Comparison of ENCODE assay signal across 29 cellular contexts in the genomic region with DNA sequence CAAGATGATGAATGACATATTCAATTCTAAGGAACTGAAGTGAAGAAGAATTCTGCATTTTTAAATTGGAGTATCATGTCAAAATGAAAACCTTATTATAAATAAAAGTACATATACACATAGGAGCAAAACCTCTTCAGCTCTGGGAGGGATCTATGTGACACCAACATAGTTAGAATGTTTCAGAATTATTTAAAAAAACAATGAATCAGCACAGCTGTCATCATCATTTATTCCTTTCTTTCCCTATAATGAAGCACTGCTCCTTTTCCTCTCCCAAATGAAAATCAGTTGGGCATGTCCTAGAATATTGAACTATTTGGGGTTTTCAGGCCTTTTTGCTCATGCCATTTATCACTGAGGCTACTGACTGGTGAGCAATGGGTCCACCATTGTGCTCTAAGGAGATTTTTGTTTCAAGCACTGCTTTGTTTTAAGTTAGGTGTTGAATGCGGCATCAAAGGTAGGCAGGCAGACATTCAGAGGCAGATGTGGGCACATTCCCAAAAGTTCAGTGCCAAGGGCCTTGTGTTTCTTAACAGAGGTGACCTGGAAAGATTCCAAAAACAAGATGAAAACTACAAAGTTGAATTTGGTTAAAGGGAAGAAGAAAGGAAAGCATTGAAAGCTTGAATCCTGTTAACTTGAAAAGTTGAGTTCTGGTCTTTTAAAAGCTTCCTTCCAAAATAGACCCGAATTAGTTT.
A peak's percentile ranks its signal among the peaks of the same experiment; 100 is the strongest.
DNase-seq lines count a peak whose midpoint lies in the region; ATAC-seq, FAIRE-seq and TF ChIP-seq lines count a peak whose summit lies in the region.
"Had no signal": no experiment of that assay in that cellular context is flagged by ENCODE, and none has a peak within 500 bp of the region (broad histone marks: within the 10 kb centered on the region; RNA-seq: fewer than 3 reads in every experiment).

No MANE protein-coding gene starts in this region.

- no peak overlapping the region for H3K18ac ChIP-seq in mesenchymal stem cell (ENCODE audit: low read depth in 1 of 2, low read length in 2 of 2)

- no peak for TF ChIP-seq POLR2A in right lobe of liver (IDR thresholded peaks at IDR 0.05)
- TF ChIP-seq POLR2A in HepG2 (IDR thresholded peaks at IDR 0.05; ENCODE audit: insufficient read depth in 1 of 2, low read depth in 2 of 2, low read length in 2 of 2), result no peak
- TF ChIP-seq POLR2A in thyroid gland (IDR thresholded peaks at IDR 0.05), result no peak
- no peak for TF ChIP-seq POLR2A in GM12891 (IDR thresholded peaks at IDR 0.05; ENCODE audit: low read depth, low read length)

- H3K23ac ChIP-seq in mesenchymal stem cell (ENCODE audit: low read length in 2 of 2), result no peak overlapping the region

- H3K79me2 ChIP-seq in HepG2 (ENCODE audit: insufficient read depth, low read length), result no peaks in the 10 kb centered on the region

- no peaks in the 10 kb centered on the region for H3K9me3 ChIP-seq in right lobe of liver
- no peaks in the 10 kb centered on the region for H3K9me3 ChIP-seq in HepG2 (ENCODE audit: low read length)
- no peaks in the 10 kb centered on the region for H3K9me3 ChIP-seq in mesenchymal stem cell (ENCODE audit: control insufficient read depth, low read length)
- no peaks in the 10 kb centered on the region for H3K9me3 ChIP-seq in thyroid gland
- H3K9me3 ChIP-seq: tibial artery had no signal

- H3K9ac ChIP-seq in HepG2 (ENCODE audit: insufficient read depth, low read depth, low read length), result no peak overlapping the region
- H3K9ac ChIP-seq in mesenchymal stem cell (ENCODE audit: low read length), result no peak overlapping the region

- peak in 1 of 3 donors; percentile 74 for DNase-seq in right lobe of liver
- DNase-seq in HepG2 (ENCODE audit: low spot score), result no peak
- DNase-seq in choroid plexus epithelial cell (ENCODE audit: low read depth), result peak; percentile 62
- DNase-seq in mesenchymal stem cell, result no peak
- DNase-seq in thyroid gland, result peak; percentile 82 to 85
- DNase-seq in NCI-H526 treated with DMSO at 0.1 percent for 48 hours (lab: John Stamatoyannopoulos, UW), result no peak
- no peak for DNase-seq in T-helper 2 cell
- DNase-seq in GM12891 (ENCODE audit: insufficient read length, low spot score), result no peak
- DNase-seq: activated CD4-positive, alpha-beta T cell treated with anti-CD3 and anti-CD28 coated beads for 48 hours; activated naive CD4-positive, alpha-beta T cell treated with Interleukin-2 at 50 U/mL for 16 hours; activated T-cell treated with anti-CD3 and anti-CD28 coated beads, Interleukin-2, amount 50 U/mL, for 48 hours; amniotic stem cell; Calu3; KG1; mesendoderm; naive B cell; NCI-H1694; NCI-H226; NCI-H748 treated with DMSO at 0.1 percent for 48 hours; occipital lobe; stimulated activated CD4-positive, alpha-beta T cell treated with anti-CD3 and anti-CD28 coated beads, Interleukin-12 subunit alpha, Interleukin-12 subunit beta, amount 100 ng/mL, for 4 hours; stimulated activated CD4-positive, alpha-beta T cell treated with anti-CD3 and anti-CD28 coated beads, Interleukin-4, amount 100 ng/mL, for 24 hours; stimulated activated naive CD4-positive, alpha-beta T cell; tibial artery had no signal

- FAIRE-seq in HepG2 (lab: Jason Lieb, UNC), result no peak
- no peak for FAIRE-seq in GM12891 (lab: Jason Lieb, UNC)
- FAIRE-seq: bronchial epithelial cell had no signal

- H2BK12ac ChIP-seq in mesenchymal stem cell (ENCODE audit: low read length in 2 of 2), result no peak overlapping the region

- H3K14ac ChIP-seq in mesenchymal stem cell (ENCODE audit: low read length in 2 of 2), result no peak overlapping the region

- in situ Hi-C loops in HepG2 (cut with HindIII; ENCODE audit: extremely low pct_ligation_motif_present, low pct_unique_long_range_greater_than_20kb), result no loop called here

- intact Hi-C loops in right lobe of liver (cut with DNase I), result no loop called here
- intact Hi-C loops in HepG2 (cut with micrococcal nuclease; ENCODE audit: unreplicated experiment), result no loop called here
- intact Hi-C loops in thyroid gland (cut with DNase I), result no loop called here

- no peak overlapping the region for H4K8ac ChIP-seq in mesenchymal stem cell (ENCODE audit: low read length)

- no peak overlapping the region for H2BK15ac ChIP-seq in mesenchymal stem cell (ENCODE audit: low read depth, poor library complexity, severe bottlenecking)

- H4K91ac ChIP-seq in mesenchymal stem cell (ENCODE audit: low read length), result no peak overlapping the region

- peak in 3 of 4 donors; percentile 32 to 76 (median 50) for ATAC-seq in right lobe of liver
- no peak for ATAC-seq in HepG2

- no peak for TF ChIP-seq RAD21 in HepG2 (CRISPR knock-in tag; IDR thresholded peaks at IDR 0.05)

- H3K4me3 ChIP-seq in right lobe of liver (no peak overlapping the region), HepG2 (replicated peaks in 1 of 3; ENCODE audit: insufficient read depth in 1 of 3, low read depth in 2 of 3, low read length in 3 of 3) (no peak overlapping the region), choroid plexus epithelial cell (ENCODE audit: low read depth, low read length) (no peak overlapping the region), mesenchymal stem cell (ENCODE audit: insufficient read depth in 1 of 2, low read depth in 1 of 2, low read length in 2 of 2) (no peak overlapping the region), thyroid gland (replicated peaks in 1 of 3) (no peak overlapping the region)
- H3K4me3 ChIP-seq: coronary artery, tibial artery had no signal

- TF ChIP-seq CTCF in right lobe of liver (IDR thresholded peaks at IDR 0.05), result no peak
- TF ChIP-seq CTCF in HepG2 (CRISPR knock-in tag; IDR thresholded peaks at IDR 0.05), result no peak
- TF ChIP-seq CTCF in choroid plexus epithelial cell (conservative IDR thresholded peaks at IDR 0.05; ENCODE audit: low read depth, low read length), result no peak
- no peak for TF ChIP-seq CTCF in thyroid gland (IDR thresholded peaks at IDR 0.05)

- H3K4ac ChIP-seq in mesenchymal stem cell (ENCODE audit: low read depth in 1 of 2, low read length in 2 of 2), result no peak overlapping the region

- no TSS peak for BruUV-seq in HepG2 (replicated peaks; lab: Mats Ljungman, UMichigan)

- H2AK5ac ChIP-seq in mesenchymal stem cell (ENCODE audit: low read length, severe bottlenecking), result peak overlapping the region; percentile 96

- no peak overlapping the region for H2AFZ ChIP-seq in HepG2 (ENCODE audit: low read length)
- H2AFZ ChIP-seq in mesenchymal stem cell (ENCODE audit: low read depth, low read length), result no peak overlapping the region

- no peak for TF ChIP-seq EP300 in HepG2 (IDR thresholded peaks at IDR 0.05; ENCODE audit: low read depth in 2 of 2, low read length in 2 of 2)
- no peak for TF ChIP-seq EP300 in HepG2 (CRISPR knock-in tag; IDR thresholded peaks at IDR 0.05; ENCODE audit: borderline replicate concordance)

- H3K27ac ChIP-seq in right lobe of liver (no peak overlapping the region), HepG2 (ENCODE audit: extremely low read length, insufficient read depth, low read length) (no peak overlapping the region), mesenchymal stem cell (ENCODE audit: low read length, poor library complexity, severe bottlenecking) (peak overlapping the region; percentile 94), thyroid gland (peak overlapping the region in 1 of 3 donors; percentile 40)
- H3K27ac ChIP-seq: C4-2B, coronary artery, RWPE1, tibial artery, VCaP had no signal

- H3K4me1 ChIP-seq in right lobe of liver (peaks cover 0 to 9% (median 0%) of the 10 kb centered on the region in 4 donors), HepG2 (ENCODE audit: insufficient read depth, low read length) (no peaks in the 10 kb centered on the region), mesenchymal stem cell (ENCODE audit: control insufficient read depth, insufficient read depth, low read depth, low read length) (peaks cover 10% of the 10 kb centered on the region), thyroid gland (peaks cover 5 to 15% of the 10 kb centered on the region in 2 donors)
- H3K4me1 ChIP-seq: tibial artery had no signal

- H4K20me1 ChIP-seq in HepG2 (ENCODE audit: insufficient read depth, low read length), result no peaks in the 10 kb centered on the region

- H3K79me1 ChIP-seq in mesenchymal stem cell (replicated peaks; ENCODE audit: low read length, poor library complexity, severe bottlenecking), result no peaks in the 10 kb centered on the region

- CTCF ChIA-PET in HepG2 (lab: Yijun Ruan, JAX; ENCODE audit: low intra/inter-chr PET ratio, low total read pairs), result no interaction called here

- WGBS in right lobe of liver (ENCODE audit: insufficient coverage, low coverage, low lambda C conversion rate, missing lambda C conversion rate), result 43% methylated on average over 2 of the region's 2 CpGs
- WGBS in HepG2 (ENCODE audit: low lambda C conversion rate), result 0% methylated on average over 2 of the region's 2 CpGs
- WGBS in mesenchymal stem cell, result 100% methylated on average over 1 of the region's 2 CpGs
- whole genome bisulfite sequencing in thyroid gland, 2 donors, result 22 to 35% methylated on average over 2 of the region's 2 CpGs

- H2BK5ac ChIP-seq in mesenchymal stem cell (ENCODE audit: low read depth, low read length, poor library complexity, severe bottlenecking), result peak overlapping the region; percentile 93

- POLR2A ChIA-PET in HepG2 (lab: Yijun Ruan, JAX), result no interaction called here

- H3K36me3 ChIP-seq in right lobe of liver (no peaks in the 10 kb centered on the region), HepG2 (replicated peaks in 1 of 2; ENCODE audit: control insufficient read depth in 1 of 2, insufficient read depth in 2 of 2, low read length in 2 of 2) (no peaks in the 10 kb centered on the region), mesenchymal stem cell (ENCODE audit: control insufficient read depth in 1 of 2, insufficient read depth in 2 of 2, low read depth in 1 of 2, low read length in 2 of 2) (no peaks in the 10 kb centered on the region), thyroid gland (no peaks in the 10 kb centered on the region)
- H3K36me3 ChIP-seq: tibial artery had no signal

- H2BK120ac ChIP-seq in mesenchymal stem cell (ENCODE audit: low read depth, low read length), result no peak overlapping the region

- H3K4me2 ChIP-seq in HepG2 (ENCODE audit: low read depth, low read length), result no peak overlapping the region
- no peak overlapping the region for H3K4me2 ChIP-seq in mesenchymal stem cell (ENCODE audit: low read length, poor library complexity, severe bottlenecking)

- H3K27me3 ChIP-seq in right lobe of liver, result no peaks in the 10 kb centered on the region
- H3K27me3 ChIP-seq in HepG2 (ENCODE audit: control insufficient read depth in 1 of 2, insufficient read depth in 2 of 2, low read length in 2 of 2), result no peaks in the 10 kb centered on the region
- H3K27me3 ChIP-seq in mesenchymal stem cell (ENCODE audit: control insufficient read depth in 1 of 2, insufficient read depth in 1 of 2, low read length in 2 of 2), result no peaks in the 10 kb centered on the region
- H3K27me3 ChIP-seq in thyroid gland, result no peaks in the 10 kb centered on the region
- H3K27me3 ChIP-seq: tibial artery had no signal

TF ChIP-seq in HepG2, 621 proteins besides CTCF, POLR2A, EP300 and RAD21:
- TF ChIP-seq TEAD3 (CRISPR knock-in tag; optimal IDR thresholded peaks at IDR 0.05; ENCODE audit: borderline replicate concordance), result no peak

TF ChIP-seq in GM12891, 5 proteins besides CTCF, POLR2A, EP300 and RAD21 (continues in another document):
- TF ChIP-seq SPI1 (IDR thresholded peaks at IDR 0.05; ENCODE audit: low read depth, low read length) (no peak), POLR2AphosphoS5 (IDR thresholded peaks at IDR 0.05; ENCODE audit: low read depth, low read length) (no peak), PAX5 (IDR thresholded peaks at IDR 0.05; ENCODE audit: insufficient read depth, low read length, severe bottlenecking) (no peak), TAF1 (IDR thresholded peaks at IDR 0.05; ENCODE audit: low read depth, low read length) (no peak)

Comparison
In these comparisons a context has a peak if more than half of its experiments do, and no peak if none do; other contexts are left out.
1. DNase-seq: peak in choroid plexus epithelial cell (single experiment) and thyroid gland (2 of 2); none in HepG2 (single experiment), mesenchymal stem cell (single experiment), NCI-H526 treated with DMSO at 0.1 percent for 48 hours (single experiment), T-helper 2 cell (0 of 5) and GM12891 (single experiment).